18 cellular contexts compared by ENCODE assay signal in genomic region chr3:182268711-182269110, GRCh38.
A peak's percentile ranks its signal among the peaks of the same experiment; 100 is the strongest.
DNase-seq lines count a peak whose midpoint lies in the region; ATAC-seq, FAIRE-seq and TF ChIP-seq lines count a peak whose summit lies in the region.
"Had no signal": no experiment of that assay in that cellular context is flagged by ENCODE, and none has a peak within 500 bp of the region (broad histone marks: within the 10 kb centered on the region; RNA-seq: fewer than 3 reads in every experiment).

No MANE protein-coding gene starts in this region.

- H3F3A ChIP-seq in PC-3 (ENCODE audit: low read length, unreplicated experiment) = no peaks in the 10 kb centered on the region

- no peaks in the 10 kb centered on the region for H4K20me1 ChIP-seq in PC-3 (ENCODE audit: low read length)

- H3K4me2 ChIP-seq in PC-3 (ENCODE audit: low read length) = peak overlapping the region; percentile 32
- H3K4me2 ChIP-seq: GM23338 had no signal

- H3K9ac ChIP-seq in PC-3 (ENCODE audit: low read length) = no peak overlapping the region

- FAIRE-seq in bronchial epithelial cell (lab: Jason Lieb, UNC) = no peak
- FAIRE-seq: G401.6, GM12892 had no signal

- intact Hi-C loops in PC-3 (cut with micrococcal nuclease) = no loop called here

- ATAC-seq in PC-3 = peak; percentile 81
- ATAC-seq in HG03354 (IDR thresholded peaks at IDR 0.05; ENCODE audit: poor library complexity, severe bottlenecking, unreplicated experiment) = no peak
- ATAC-seq: GM23338, HCT116 had no signal

- no peaks in the 10 kb centered on the region for H3K9me3 ChIP-seq in PC-3 (ENCODE audit: low read length)

- H3K4me3 ChIP-seq in PC-3 (ENCODE audit: low read length) (no peak overlapping the region), bronchial epithelial cell (ENCODE audit: low read depth, low read length) (no peak overlapping the region)
- H3K4me3 ChIP-seq: GM23338 had no signal

- H3K4me1 ChIP-seq in PC-3 (ENCODE audit: insufficient read depth, low read length) = peaks cover 11% of the 10 kb centered on the region

- no peaks in the 10 kb centered on the region for H3K9me2 ChIP-seq in PC-3 (replicated peaks; ENCODE audit: low read length)

- H3K79me2 ChIP-seq in PC-3 (ENCODE audit: low read length) = no peaks in the 10 kb centered on the region

- CTCF ChIA-PET in PC-3 (lab: Charles Lee) = no interaction called here

- H3K36me3 ChIP-seq in PC-3 (ENCODE audit: low read depth, low read length) (no peaks in the 10 kb centered on the region), bronchial epithelial cell (ENCODE audit: control insufficient read depth, insufficient read depth, low read length) (no peaks in the 10 kb centered on the region)

- H3K27ac ChIP-seq in PC-3 (ENCODE audit: low read length) = no peak overlapping the region
- no peak overlapping the region for H3K27ac ChIP-seq in epithelial cell of prostate

- DNase-seq in HT-29 (ENCODE audit: low spot score) (peak; percentile 28), PC-3 (peak; percentile 76), bronchial epithelial cell (ENCODE audit: low read depth) (peak; percentile 58), epithelial cell of prostate (ENCODE audit: low read depth, low spot score) (peak; percentile 6), H4 (ENCODE audit: low spot score) (no peak)
- DNase-seq in effector CD8-positive, alpha-beta T cell (lab: John Stamatoyannopoulos, UW) = no peak
- DNase-seq in stimulated activated CD4-positive, alpha-beta T cell treated with anti-CD3 and anti-CD28 coated beads, Interleukin-4, amount 100 ng/mL, for 24 hours = no peak
- DNase-seq: C1 segment of cervical spinal cord; Calu3; CD4-positive, alpha-beta memory T cell; COR-L47; DND-41; H9 had no signal

- BruUV-seq in PC-3 (replicated peaks; lab: Mats Ljungman, UMichigan) = no TSS peak

- POLR2A ChIA-PET in PC-3 (lab: Charles Lee; ENCODE audit: unreplicated experiment) = interaction anchor here (0.6 kb wide), 1 partner anchor 753 kb away, joined by 5 read pairs; no protein-coding TSS in a partner anchor

- TF ChIP-seq CTCF in PC-3 (conservative IDR thresholded peaks at IDR 0.05; ENCODE audit: low read depth, low read length) (no peak), bronchial epithelial cell (IDR thresholded peaks at IDR 0.05; ENCODE audit: insufficient read depth, low read length, severe bottlenecking) (no peak)

- H2AFZ ChIP-seq in PC-3 (ENCODE audit: low read length) = no peak overlapping the region

- H3K27me3 ChIP-seq in PC-3 (ENCODE audit: low read length) (no peaks in the 10 kb centered on the region), bronchial epithelial cell (ENCODE audit: control insufficient read depth, insufficient read depth, low read length) (no peaks in the 10 kb centered on the region)

Comparison
In these comparisons a context has a peak if more than half of its experiments do, and no peak if none do; other contexts are left out.
1. DNase-seq: peak in HT-29 (single experiment), PC-3 (single experiment), bronchial epithelial cell (single experiment) and epithelial cell of prostate (single experiment); none in H4 (single experiment), effector CD8-positive, alpha-beta T cell (single experiment) and stimulated activated CD4-positive, alpha-beta T cell treated with anti-CD3 and anti-CD28 coated beads, Interleukin-4, amount 100 ng/mL, for 24 hours (single experiment).